ENCODE assay signal across 1 cellular context in genomic region chr17:17669081-17669850, GRCh38.
TF ChIP-seq lines count a peak whose summit lies in the region.

No MANE protein-coding gene starts in this region.

TF ChIP-seq in HepG2, 621 proteins besides CTCF, POLR2A, EP300 and RAD21 (continues in another document):
- TF ChIP-seq ZNF407 (CRISPR knock-in tag; IDR thresholded peaks at IDR 0.05; ENCODE audit: not compliant biosample characterization) (peak; percentile 56), CC2D1A (CRISPR knock-in tag; IDR thresholded peaks at IDR 0.05) (no peak), TEF (CRISPR knock-in tag; IDR thresholded peaks at IDR 0.05) (no peak), IKZF1 (IDR thresholded peaks at IDR 0.05) (no peak), ZNF354B (CRISPR knock-in tag; IDR thresholded peaks at IDR 0.05) (no peak), ZNF558 (CRISPR knock-in tag; IDR thresholded peaks at IDR 0.05; ENCODE audit: borderline replicate concordance) (no peak), NBN (conservative IDR thresholded peaks at IDR 0.05) (no peak), ZNF704 (CRISPR knock-in tag; IDR thresholded peaks at IDR 0.05; ENCODE audit: borderline replicate concordance) (no peak), ZNF615 (CRISPR knock-in tag; IDR thresholded peaks at IDR 0.05; ENCODE audit: borderline replicate concordance) (no peak), GLI4 (CRISPR knock-in tag; IDR thresholded peaks at IDR 0.05; ENCODE audit: borderline replicate concordance) (no peak), DRAP1 (CRISPR knock-in tag; IDR thresholded peaks at IDR 0.05) (no peak), PATZ1 (CRISPR knock-in tag; IDR thresholded peaks at IDR 0.05) (peak; percentile 28; the same call in 1 of the 2 replicates), HMGXB3 (CRISPR knock-in tag; IDR thresholded peaks at IDR 0.05; ENCODE audit: borderline replicate concordance) (no peak), ZNF3 (CRISPR knock-in tag; IDR thresholded peaks at IDR 0.05) (no peak), LCORL (IDR thresholded peaks at IDR 0.05) (no peak), LCORL (CRISPR knock-in tag; IDR thresholded peaks at IDR 0.05) (0 out of 2 replicates have a peak, but pooled peaks have one; percentile 37), GATAD2A (CRISPR knock-in tag; IDR thresholded peaks at IDR 0.05) (peak; percentile 46), ZNF740 (CRISPR knock-in tag; IDR thresholded peaks at IDR 0.05) (no peak), TP53 (CRISPR knock-in tag; conservative IDR thresholded peaks at IDR 0.05) (no peak), ZNF12 (CRISPR knock-in tag; IDR thresholded peaks at IDR 0.05) (no peak), FOSL2 (CRISPR knock-in tag; IDR thresholded peaks at IDR 0.05) (no peak), ZNF629 (CRISPR knock-in tag; conservative IDR thresholded peaks at IDR 0.05) (peak; percentile 93), GTF2F1 (IDR thresholded peaks at IDR 0.05; ENCODE audit: low read length) (no peak), ZSCAN21 (CRISPR knock-in tag; IDR thresholded peaks at IDR 0.05; ENCODE audit: borderline replicate concordance) (no peak), ELK4 (CRISPR knock-in tag; IDR thresholded peaks at IDR 0.05; ENCODE audit: borderline replicate concordance) (no peak), MAZ (IDR thresholded peaks at IDR 0.05; ENCODE audit: borderline replicate concordance, low read depth, low read length) (0 out of 2 replicates have a peak, but pooled peaks have one; percentile 39), MAZ (CRISPR knock-in tag; IDR thresholded peaks at IDR 0.05; ENCODE audit: low read depth) (0 out of 2 replicates have a peak, but pooled peaks have one; percentile 45), SOX6 (IDR thresholded peaks at IDR 0.05) (no peak), SOX6 (CRISPR knock-in tag; IDR thresholded peaks at IDR 0.05) (no peak), ZNF121 (CRISPR knock-in tag; IDR thresholded peaks at IDR 0.05) (no peak), ZNF850 (CRISPR knock-in tag; conservative IDR thresholded peaks at IDR 0.05) (no peak), ZBTB34 (CRISPR knock-in tag; IDR thresholded peaks at IDR 0.05) (no peak)
- TF ChIP-seq, protein P1, sequence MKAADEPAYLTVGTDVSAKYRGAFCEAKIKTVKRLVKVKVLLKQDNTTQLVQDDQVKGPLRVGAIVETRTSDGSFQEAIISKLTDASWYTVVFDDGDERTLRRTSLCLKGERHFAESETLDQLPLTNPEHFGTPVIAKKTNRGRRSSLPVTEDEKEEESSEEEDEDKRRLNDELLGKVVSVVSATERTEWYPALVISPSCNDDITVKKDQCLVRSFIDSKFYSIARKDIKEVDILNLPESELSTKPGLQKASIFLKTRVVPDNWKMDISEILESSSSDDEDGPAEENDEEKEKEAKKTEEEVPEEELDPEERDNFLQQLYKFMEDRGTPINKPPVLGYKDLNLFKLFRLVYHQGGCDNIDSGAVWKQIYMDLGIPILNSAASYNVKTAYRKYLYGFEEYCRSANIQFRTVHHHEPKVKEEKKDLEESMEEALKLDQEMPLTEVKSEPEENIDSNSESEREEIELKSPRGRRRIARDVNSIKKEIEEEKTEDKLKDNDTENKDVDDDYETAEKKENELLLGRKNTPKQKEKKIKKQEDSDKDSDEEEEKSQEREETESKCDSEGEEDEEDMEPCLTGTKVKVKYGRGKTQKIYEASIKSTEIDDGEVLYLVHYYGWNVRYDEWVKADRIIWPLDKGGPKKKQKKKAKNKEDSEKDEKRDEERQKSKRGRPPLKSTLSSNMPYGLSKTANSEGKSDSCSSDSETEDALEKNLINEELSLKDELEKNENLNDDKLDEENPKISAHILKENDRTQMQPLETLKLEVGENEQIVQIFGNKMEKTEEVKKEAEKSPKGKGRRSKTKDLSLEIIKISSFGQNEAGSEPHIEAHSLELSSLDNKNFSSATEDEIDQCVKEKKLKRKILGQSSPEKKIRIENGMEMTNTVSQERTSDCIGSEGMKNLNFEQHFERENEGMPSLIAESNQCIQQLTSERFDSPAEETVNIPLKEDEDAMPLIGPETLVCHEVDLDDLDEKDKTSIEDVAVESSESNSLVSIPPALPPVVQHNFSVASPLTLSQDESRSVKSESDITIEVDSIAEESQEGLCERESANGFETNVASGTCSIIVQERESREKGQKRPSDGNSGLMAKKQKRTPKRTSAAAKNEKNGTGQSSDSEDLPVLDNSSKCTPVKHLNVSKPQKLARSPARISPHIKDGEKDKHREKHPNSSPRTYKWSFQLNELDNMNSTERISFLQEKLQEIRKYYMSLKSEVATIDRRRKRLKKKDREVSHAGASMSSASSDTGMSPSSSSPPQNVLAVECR (CRISPR knock-in tag; IDR thresholded peaks at IDR 0.05; ENCODE audit: borderline replicate concordance) = 0 out of 2 replicates have a peak, but pooled peaks have one; percentile 12
